In the genomic region with DNA sequence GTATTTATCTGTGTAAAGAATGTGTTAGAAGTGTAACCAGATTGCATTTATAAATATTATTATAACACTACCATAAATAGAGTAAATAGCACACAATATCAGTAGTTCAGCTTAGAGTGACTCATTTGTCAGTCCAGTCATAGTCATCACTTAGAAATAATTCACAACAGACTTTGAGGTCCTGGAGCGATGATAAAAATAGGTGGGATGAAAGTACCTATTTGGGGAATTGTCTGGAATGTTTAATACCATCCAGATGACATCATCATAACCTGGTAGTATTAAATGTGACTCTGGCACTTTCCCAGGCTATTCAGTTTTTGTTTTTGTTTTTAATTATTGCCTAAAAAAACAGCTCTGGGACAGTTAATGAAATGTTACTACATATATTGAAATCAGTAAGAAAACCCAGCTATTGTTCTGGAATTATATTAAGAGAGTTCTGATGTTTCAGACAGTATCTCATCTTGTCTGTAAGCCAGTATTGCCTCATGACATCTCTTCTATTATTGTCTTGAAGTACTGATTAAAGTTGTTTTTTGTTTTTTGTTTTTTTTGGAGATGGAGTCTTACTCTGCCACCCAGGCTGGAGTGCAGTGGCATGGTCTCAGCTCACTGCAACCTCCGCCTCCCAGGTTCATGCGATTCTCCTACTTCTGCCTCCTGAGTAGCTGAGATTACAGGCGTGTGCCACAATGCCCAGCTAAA, we compare ENCODE assay signal across 19 cellular contexts.
DNase-seq lines count a peak whose midpoint lies in the region; ATAC-seq, FAIRE-seq and TF ChIP-seq lines count a peak whose summit lies in the region.
"Had no signal": no experiment of that assay in that cellular context is flagged by ENCODE, and none has a peak within 500 bp of the region (broad histone marks: within the 10 kb centered on the region; RNA-seq: fewer than 3 reads in every experiment).

No MANE protein-coding gene starts in this region.

- peaks cover 16% of the 10 kb centered on the region for H3K4me1 ChIP-seq in ACC112 (ENCODE audit: control insufficient read depth, insufficient read depth, low read length, unreplicated experiment)
- H3K4me1 ChIP-seq in K562 (replicated peaks in 1 of 2; ENCODE audit: control insufficient read depth in 2 of 2, insufficient read depth in 2 of 2, low read length in 2 of 2) = no peaks in the 10 kb centered on the region

- in situ Hi-C loops in K562 (cut with MboI) = no loop called here

- H2AFZ ChIP-seq in ACC112 (ENCODE audit: low read length, unreplicated experiment) (no peak overlapping the region), K562 (ENCODE audit: low read depth, low read length) (no peak overlapping the region)

- peaks cover 8% of the 10 kb centered on the region for H3K36me3 ChIP-seq in ACC112 (ENCODE audit: insufficient read depth, low read length)
- H3K36me3 ChIP-seq in K562 (ENCODE audit: control insufficient read depth, insufficient read depth, low read length) = peaks cover 3% of the 10 kb centered on the region; the same call in 1 of the 3 replicates

- TF ChIP-seq CTCF in K562 (IDR thresholded peaks at IDR 0.05 in 2 of 3, conservative IDR thresholded peaks at IDR 0.05 in 1 of 3; ENCODE audit: insufficient read depth in 2 of 3, low read depth in 1 of 3, low read length in 3 of 3) = no peak

- H3K27me3 ChIP-seq in ACC112 (ENCODE audit: insufficient read depth, low read length) (no peaks in the 10 kb centered on the region), K562 (ENCODE audit: control insufficient read depth in 2 of 2, insufficient read depth in 2 of 2, low read length in 2 of 2) (no peaks in the 10 kb centered on the region)
- H3K27me3 ChIP-seq: pancreas had no signal

- 91% methylated on average over 4 of the region's 4 CpGs for WGBS in K562 (ENCODE audit: insufficient coverage, low coverage, missing lambda C conversion rate)

- H3K79me2 ChIP-seq in ACC112 (ENCODE audit: control insufficient read depth, insufficient read depth, low read length, unreplicated experiment) (peaks cover 10% of the 10 kb centered on the region), K562 (ENCODE audit: control insufficient read depth, insufficient read depth, low read length) (no peaks in the 10 kb centered on the region)

- H3K9me3 ChIP-seq in K562 (replicated peaks; ENCODE audit: control insufficient read depth, insufficient read depth, low read depth, low read length) = no peaks in the 10 kb centered on the region
- H3K9me3 ChIP-seq: pancreas had no signal

- no peak for TF ChIP-seq POLR2A in K562 (conservative IDR thresholded peaks at IDR 0.05)

- H3K27ac ChIP-seq in ACC112 (ENCODE audit: low read depth, low read length) (peak overlapping the region; percentile 50), K562 (ENCODE audit: extremely low read depth, low read depth, low read length) (no peak overlapping the region)
- H3K27ac ChIP-seq: pancreas had no signal

- CTCF ChIA-PET in K562 (lab: Yijun Ruan, JAX; ENCODE audit: low intra/inter-chr PET ratio) = no interaction called here

- FAIRE-seq in K562 (lab: Jason Lieb, UNC) = no peak
- peak; percentile 73 for FAIRE-seq in islet of Langerhans (lab: Jason Lieb, UNC)
- FAIRE-seq: H1, pancreas had no signal

- ATAC-seq in K562 (no peak), HG02759 (IDR thresholded peaks at IDR 0.05; ENCODE audit: unreplicated experiment) (no peak), GM18867 (IDR thresholded peaks at IDR 0.05; ENCODE audit: unreplicated experiment) (no peak)
- ATAC-seq: stimulated activated effector memory CD8-positive, alpha-beta T cell treated with anti-CD3 and anti-CD28 coated beads, Interleukin-12 subunit alpha, Interleukin-12 subunit beta, amount 100 ng/mL, for 72 hours had no signal

- BruUV-seq in K562 (replicated peaks; lab: Mats Ljungman, UMichigan) = no TSS peak

- no peak for TF ChIP-seq EP300 in K562 (IDR thresholded peaks at IDR 0.05; ENCODE audit: low read length)

- H3K4me2 ChIP-seq in K562 (ENCODE audit: insufficient read depth, low read length) = no peak overlapping the region

- TF ChIP-seq RAD21 in K562 (CRISPR knock-in tag; conservative IDR thresholded peaks at IDR 0.05 in 1 of 2, IDR thresholded peaks at IDR 0.05 in 1 of 2) = no peak

- no peak overlapping the region for H3K9ac ChIP-seq in K562 (ENCODE audit: insufficient read depth in 1 of 2, low read depth in 2 of 2, low read length in 2 of 2)

- no peak overlapping the region for H3K4me3 ChIP-seq in ACC112 (ENCODE audit: low read depth, low read length)
- no peak overlapping the region for H3K4me3 ChIP-seq in K562
- H3K4me3 ChIP-seq: pancreas had no signal

- H3K9me1 ChIP-seq in K562 (ENCODE audit: control insufficient read depth, insufficient read depth, low read length) = no peaks in the 10 kb centered on the region

- POLR2A ChIA-PET in K562 (lab: Yijun Ruan, JAX) = no interaction called here

- H4K20me1 ChIP-seq in K562 (replicated peaks; ENCODE audit: control insufficient read depth, insufficient read depth, low read length) = no peaks in the 10 kb centered on the region

- intact Hi-C loops in K562 (cut with micrococcal nuclease) = no loop called here

- DNase-seq in HT1080 (ENCODE audit: low read depth) (peak; percentile 48), K562 (ENCODE audit: extremely low read depth in 1 of 4, low spot score in 3 of 4) (no peak), Ammon's horn (ENCODE audit: low spot score) (no peak), inferior parietal cortex (ENCODE audit: extremely low spot score) (no peak)
- DNase-seq: activated CD4-positive, alpha-beta T cell treated with anti-CD3 and anti-CD28 coated beads for 1 hour; activated T-cell treated with anti-CD3 and anti-CD28 coated beads, Interleukin-2, amount 50 U/mL, for 1 hour; effector memory CD4-positive, alpha-beta T cell; hippocampal formation; mesendoderm; NCI-H187 treated with DMSO at 0.1 percent for 48 hours; NCI-H82; pancreas; stimulated activated CD4-positive, alpha-beta T cell treated with anti-CD3 and anti-CD28 coated beads, Interleukin-2, amount 100 ng/mL, for 48 hours had no signal

TF ChIP-seq in K562, 482 proteins besides CTCF, POLR2A, EP300 and RAD21:
- TF ChIP-seq DPF2 (IDR thresholded peaks at IDR 0.05) = no peak
- TF ChIP-seq, protein P1, sequence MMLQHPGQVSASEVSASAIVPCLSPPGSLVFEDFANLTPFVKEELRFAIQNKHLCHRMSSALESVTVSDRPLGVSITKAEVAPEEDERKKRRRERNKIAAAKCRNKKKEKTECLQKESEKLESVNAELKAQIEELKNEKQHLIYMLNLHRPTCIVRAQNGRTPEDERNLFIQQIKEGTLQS (IDR thresholded peaks at IDR 0.05) = peak; percentile 54
- TF ChIP-seq, protein P1 (CRISPR knock-in tag; conservative IDR thresholded peaks at IDR 0.05) = no peak
